24 cellular contexts compared by ENCODE assay signal in genomic region chr1:62240651-62241050, GRCh38. TPM values are rescaled to one million over a fixed set of nuclear protein-coding genes. Genes with fewer than 3 reads are reported as not detected.
"Had no signal": no experiment of that assay in that cellular context is flagged by ENCODE, and none has a peak within 500 bp of the region (broad histone marks: within the 10 kb centered on the region; RNA-seq: fewer than 3 reads in every experiment).

No MANE protein-coding gene starts in this region.

- DNase-seq: activated CD4-positive, alpha-beta memory T cell treated with anti-CD3 and anti-CD28 coated beads, Interleukin-2, amount 10 ng/mL, durations not matched to agents 7 days and 5 days; activated CD4-positive, alpha-beta T cell treated with anti-CD3 and anti-CD28 coated beads for 36 hours; activated CD4-positive, alpha-beta T cell treated with anti-CD3 and anti-CD28 coated beads, Interleukin-2, amount 50 U/mL, for 1 hour; activated gamma-delta T cell; activated naive CD4-positive, alpha-beta T cell treated with anti-CD3 and anti-CD28 coated beads for 36 hours; activated T-cell treated with anti-CD3 and anti-CD28 coated beads for 4 hours; activated T-cell treated with anti-CD3 and anti-CD28 coated beads, Interleukin-2, amount 50 U/mL, for 48 hours; central memory CD4-positive, alpha-beta T cell; MM.1S; NCI-H1105; NCI-H1436; NCI-H1694 treated with DMSO at 0.1 percent for 48 hours; NCI-H510A treated with DMSO at 0.1 percent for 48 hours; NK-92 treated with Interleukin-12 subunit alpha and Interleukin-12 subunit beta, amount 100 ng/mL, for 24 hours; OCI-M1; SK-N-SH; T-helper 1 cell; WERI-Rb-1 had no signal

- H3K4me3 Mint-ChIP-seq: activated CD4-positive, alpha-beta memory T cell treated with anti-CD3 and anti-CD28 coated beads, Interleukin-2, amount 10 ng/mL, durations not matched to agents 7 days and 5 days; activated CD4-positive, alpha-beta T cell treated with anti-CD3 and anti-CD28 coated beads for 36 hours; activated naive CD4-positive, alpha-beta T cell treated with anti-CD3 and anti-CD28 coated beads for 36 hours; activated naive CD8-positive, alpha-beta T cell; activated T-helper 17 cell treated with anti-CD3 and anti-CD28 coated beads, Interleukin-2, amount 50 U/mL, for 72 hours had no signal

- H3K27me3 ChIP-seq: breast epithelium had no signal

- H3K27ac ChIP-seq: breast epithelium, WERI-Rb-1 had no signal

- H3K27me3 Mint-ChIP-seq: activated CD4-positive, alpha-beta memory T cell treated with anti-CD3 and anti-CD28 coated beads, Interleukin-2, amount 10 ng/mL, durations not matched to agents 7 days and 5 days; activated CD4-positive, alpha-beta T cell treated with anti-CD3 and anti-CD28 coated beads for 36 hours; activated naive CD8-positive, alpha-beta T cell had no signal

- H3K36me3 Mint-ChIP-seq: activated naive CD8-positive, alpha-beta T cell had no signal

- ATAC-seq: activated CD4-positive, alpha-beta T cell treated with anti-CD3 and anti-CD28 coated beads for 36 hours; activated T-helper 17 cell treated with anti-CD3 and anti-CD28 coated beads, Interleukin-2, amount 50 U/mL, for 72 hours; Panc1 had no signal

- H3K9me3 Mint-ChIP-seq: activated CD4-positive, alpha-beta memory T cell treated with anti-CD3 and anti-CD28 coated beads, Interleukin-2, amount 10 ng/mL, durations not matched to agents 7 days and 5 days; activated naive CD4-positive, alpha-beta T cell treated with anti-CD3 and anti-CD28 coated beads for 36 hours; activated T-helper 17 cell treated with anti-CD3 and anti-CD28 coated beads, Interleukin-2, amount 50 U/mL, for 72 hours had no signal

- H3K4me3 ChIP-seq: breast epithelium had no signal

- H3K9me3 ChIP-seq: breast epithelium, SK-N-SH had no signal

- H3K27ac Mint-ChIP-seq: activated CD4-positive, alpha-beta memory T cell treated with anti-CD3 and anti-CD28 coated beads, Interleukin-2, amount 10 ng/mL, durations not matched to agents 7 days and 5 days; activated CD4-positive, alpha-beta T cell treated with anti-CD3 and anti-CD28 coated beads for 36 hours; activated naive CD4-positive, alpha-beta T cell treated with anti-CD3 and anti-CD28 coated beads for 36 hours; activated naive CD8-positive, alpha-beta T cell; activated T-helper 17 cell treated with anti-CD3 and anti-CD28 coated beads, Interleukin-2, amount 50 U/mL, for 72 hours had no signal

- H3K4me1 ChIP-seq: breast epithelium had no signal

- H3K4me1 Mint-ChIP-seq: activated CD4-positive, alpha-beta memory T cell treated with anti-CD3 and anti-CD28 coated beads, Interleukin-2, amount 10 ng/mL, durations not matched to agents 7 days and 5 days; activated CD4-positive, alpha-beta T cell treated with anti-CD3 and anti-CD28 coated beads for 36 hours; activated T-helper 17 cell treated with anti-CD3 and anti-CD28 coated beads, Interleukin-2, amount 50 U/mL, for 72 hours had no signal

- H3K36me3 ChIP-seq: breast epithelium, WERI-Rb-1 had no signal

RNA-seq across cellular contexts. Expression of gene L1TD1, which starts 46.0 kb away (rescaled TPM):
- total RNA-seq: activated CD4-positive, alpha-beta memory T cell treated with anti-CD3 and anti-CD28 coated beads, Interleukin-2, amount 10 ng/mL, durations not matched to agents 7 days and 5 days; activated CD8-positive, alpha-beta memory T cell treated with anti-CD3 and anti-CD28 coated beads for 36 hours; activated naive CD4-positive, alpha-beta T cell treated with anti-CD3 and anti-CD28 coated beads for 36 hours; activated T-helper 17 cell treated with anti-CD3 and anti-CD28 coated beads, Interleukin-2, amount 50 U/mL, for 72 hours; T-helper 2 cell treated with Interferon-gamma antibody and Interleukin-4, amounts not matched to agents 100 ng/mL and 5 ng/mL, for 36 hours had no signal
